Comparison of ENCODE assay signal across 18 cellular contexts in genomic region chr16:27984121-27984520, GRCh38.
"Had no signal": no experiment of that assay in that cellular context is flagged by ENCODE, and none has a peak within 500 bp of the region (broad histone marks: within the 10 kb centered on the region; RNA-seq: fewer than 3 reads in every experiment).

No MANE protein-coding gene starts in this region.

- H3K27ac ChIP-seq: brain microvascular endothelial cell, epithelial cell of prostate, esophagus squamous epithelium had no signal

- H3K27me3 ChIP-seq: brain microvascular endothelial cell, esophagus squamous epithelium had no signal

- H3K4me1 ChIP-seq: esophagus squamous epithelium had no signal

- H3K36me3 ChIP-seq: brain microvascular endothelial cell, esophagus squamous epithelium had no signal

- H3K9me3 ChIP-seq: esophagus squamous epithelium had no signal

- H3K4me3 ChIP-seq: esophagus squamous epithelium had no signal

- DNase-seq: activated CD4-positive, alpha-beta memory T cell treated with anti-CD3 and anti-CD28 coated beads, Interleukin-2, amount 10 ng/mL, durations not matched to agents 7 days and 5 days; activated CD4-positive, alpha-beta T cell treated with anti-CD3 and anti-CD28 coated beads for 4 hours; activated CD4-positive, alpha-beta T cell treated with anti-CD3 and anti-CD28 coated beads, Interleukin-2, amount 10 ng/mL, durations not matched to agents 7 days and 5 days; activated CD4-positive, alpha-beta T cell treated with anti-CD3 and anti-CD28 coated beads, Interleukin-2, amount 50 U/mL, for 4 hours; activated CD4-positive, CD25-positive, alpha-beta regulatory T cell; activated CD4-positive, CD25-positive, alpha-beta regulatory T cell treated with anti-CD3 and anti-CD28 coated beads, Interleukin-2, amount 50 U/mL, for 72 hours; activated gamma-delta T cell treated with Interleukin-2 at 50 U/mL for 16 hours; activated naive CD4-positive, alpha-beta T cell treated with anti-CD3 and anti-CD28 coated beads, Interleukin-2, amount 50 U/mL, for 16 hours; activated naive CD4-positive, alpha-beta T cell treated with Interleukin-2 at 50 U/mL for 16 hours; activated T-cell treated with anti-CD3 and anti-CD28 coated beads, Interleukin-2, amount 50 U/mL, for 1 hour; activated T-cell treated with anti-CD3 and anti-CD28 coated beads, Interleukin-2, amount 50 U/mL, for 48 hours; amniotic stem cell; anterior cingulate cortex; brain microvascular endothelial cell; effector CD8-positive, alpha-beta T cell; esophagus squamous epithelium; T-helper 2 cell had no signal
